In genomic region chr6:150599199-150600002, GRCh38 we compare ENCODE assay signal across 8 cellular contexts. TPM values are rescaled to one million over a fixed set of nuclear protein-coding genes. Genes with fewer than 3 reads are reported as not detected.
A peak's percentile ranks its signal among the peaks of the same experiment; 100 is the strongest.
DNase-seq lines count a peak whose midpoint lies in the region; ATAC-seq and TF ChIP-seq lines count a peak whose summit lies in the region.

Gene PLEKHG1, plus strand, starts transcription at chr6:150599885. Its CDS starts 133,797 bp downstream, at chr6:150733682.

- no peaks in the 10 kb centered on the region for H3K79me2 ChIP-seq in KMS-11 (ENCODE audit: insufficient read depth, low read depth)

- intact Hi-C loops in spleen (cut with DNase I; ENCODE audit: low total_unique reads) = loop anchor here (10.0 kb wide), 1 partner anchor 185 kb away; no protein-coding TSS in a partner anchor

- H3K27ac ChIP-seq in KMS-11 (no peak within 1 kb of the TSS), VCaP (peak within 1 kb of the TSS; percentile 36; the same call in 1 of the 2 replicates), caudate nucleus (ENCODE audit: low read depth, low read length) (peak within 1 kb of the TSS; percentile 36), spleen (peak within 1 kb of the TSS; percentile 90 to 99 (median 96))

- WGBS in spleen, 5 donors = 5 to 12% (median 6%) methylated on average over 31 to 53 of the region's 53 CpGs

- H3K9me3 ChIP-seq in ES-I3 (ENCODE audit: control insufficient read depth, insufficient read depth, low read length) (no peaks in the 10 kb centered on the region), spleen (no peaks in the 10 kb centered on the region)

- peak; percentile 64 for ATAC-seq in GM21737 (IDR thresholded peaks at IDR 0.05; ENCODE audit: unreplicated experiment)

- H3K4me3 ChIP-seq in KMS-11 (IDR thresholded peaks at IDR 0.05; ENCODE audit: insufficient read depth, low read depth, low read length) = no peak within 1 kb of the TSS
- peak within 1 kb of the TSS; percentile 69 to 89 (median 75) for H3K4me3 ChIP-seq in spleen

- H3K4me2 ChIP-seq in KMS-11 = peak within 1 kb of the TSS; percentile 88

- TF ChIP-seq POLR2A in spleen (IDR thresholded peaks at IDR 0.05) = peak in 2 of 3 donors; percentile 46 to 53

- H3K27me3 ChIP-seq in KMS-11 (ENCODE audit: insufficient read depth, low read depth) (no peaks in the 10 kb centered on the region), spleen (replicated peaks in 1 of 7) (peaks cover 0 to 46% (median 5%) of the 10 kb centered on the region in 7 donors)

- DNase-seq in caudate nucleus (lab: John Stamatoyannopoulos, UW) (peak in 9 of 61 donors; percentile 9 to 35 (median 16)), iris pigment epithelial cell (ENCODE audit: low read depth) (peak; percentile 54), spleen (peak; percentile 96), NCI-H446 treated with DMSO at 0.1 percent for 48 hours (lab: John Stamatoyannopoulos, UW) (no peak)

- H4K20me1 ChIP-seq in KMS-11 (ENCODE audit: insufficient read depth) = no peaks in the 10 kb centered on the region

- H3K36me3 ChIP-seq in ES-I3 (ENCODE audit: insufficient read depth, low read length) (no peaks in the 10 kb centered on the region), KMS-11 (ENCODE audit: insufficient read depth) (no peaks in the 10 kb centered on the region), spleen (no peaks in the 10 kb centered on the region)

- H3K9ac ChIP-seq in ES-I3 (ENCODE audit: low read depth, low read length) = peak within 1 kb of the TSS; percentile 84
- peak within 1 kb of the TSS; percentile 4; the same call in 1 of the 2 replicates for H3K9ac ChIP-seq in KMS-11

- TF ChIP-seq CTCF in KMS-11 (conservative IDR thresholded peaks at IDR 0.05; ENCODE audit: low read depth, low read length) (no peak), VCaP (conservative IDR thresholded peaks at IDR 0.05) (no peak), spleen (IDR thresholded peaks at IDR 0.05 in 8 of 11, conservative IDR thresholded peaks at IDR 0.05 in 3 of 11) (no peak)

- H3K4me1 ChIP-seq in ES-I3 (ENCODE audit: insufficient read depth, low read length) (peaks cover 4% of the 10 kb centered on the region; the same call in 1 of the 2 replicates), KMS-11 (ENCODE audit: low read depth, poor library complexity, severe bottlenecking) (peaks cover 17% of the 10 kb centered on the region), spleen (peaks cover 12 to 65% (median 37%) of the 10 kb centered on the region in 6 donors)

- H2AFZ ChIP-seq in KMS-11 (ENCODE audit: low read depth) = peak within 1 kb of the TSS; percentile 73

RNA-seq across cellular contexts. Expression of gene PLEKHG1, which starts in this region (rescaled TPM):
- 100 to 1,000 TPM; 130 to 361 (median 197) TPM for total RNA-seq in spleen
- 10 to 100 TPM; 14.2 to 26.7 (median 17.1) TPM for polyA plus RNA-seq in spleen
